In genomic region chr3:126752303-126753190, GRCh38 we compare ENCODE assay signal across 2 cellular contexts.
TF ChIP-seq lines count a peak whose summit lies in the region.

No MANE protein-coding gene starts in this region.

TF ChIP-seq in HEK293, 187 proteins besides CTCF, POLR2A, EP300 and RAD21 (continued from another document):
- TF ChIP-seq HIC1 (tag by site-specific recombination; IDR thresholded peaks at IDR 0.05): no peak
- no peak for TF ChIP-seq REPIN1 (tag by site-specific recombination; IDR thresholded peaks at IDR 0.05; ENCODE audit: low read depth)
- TF ChIP-seq IKZF3 (tag by site-specific recombination; IDR thresholded peaks at IDR 0.05): no peak
- TF ChIP-seq ZNF792 (tag by site-specific recombination; IDR thresholded peaks at IDR 0.05): no peak
- 0 out of 2 replicates have a peak, but pooled peaks have one; percentile 28 for TF ChIP-seq PATZ1 (tag by site-specific recombination; IDR thresholded peaks at IDR 0.05)
- TF ChIP-seq ZNF654 (tag by site-specific recombination; IDR thresholded peaks at IDR 0.05; ENCODE audit: low read depth): peak; percentile 79
- no peak for TF ChIP-seq MEIS1 (CRISPR knock-in tag; IDR thresholded peaks at IDR 0.05; ENCODE audit: borderline replicate concordance)
- no peak for TF ChIP-seq PRDM6 (tag by site-specific recombination; IDR thresholded peaks at IDR 0.05)
- TF ChIP-seq ZNF561 (tag by site-specific recombination; IDR thresholded peaks at IDR 0.05; ENCODE audit: borderline replicate concordance): no peak
- TF ChIP-seq ZNF24 (tag by site-specific recombination; IDR thresholded peaks at IDR 0.05): no peak
- TF ChIP-seq ZNF747 (tag by site-specific recombination; IDR thresholded peaks at IDR 0.05): no peak
- TF ChIP-seq ZNF335 (tag by site-specific recombination; conservative IDR thresholded peaks at IDR 0.05): 0 out of 2 replicates have a peak, but pooled peaks have one; percentile 58
- TF ChIP-seq ZNF610 (tag by site-specific recombination; IDR thresholded peaks at IDR 0.05; ENCODE audit: borderline replicate concordance): no peak
- no peak for TF ChIP-seq ZNF174 (tag by site-specific recombination; IDR thresholded peaks at IDR 0.05)
- TF ChIP-seq ZSCAN4 (tag by site-specific recombination; IDR thresholded peaks at IDR 0.05): no peak
- no peak for TF ChIP-seq ZNF157 (tag by site-specific recombination; IDR thresholded peaks at IDR 0.05)
- no peak for TF ChIP-seq ZSCAN23 (tag by site-specific recombination; IDR thresholded peaks at IDR 0.05)
- no peak for TF ChIP-seq GFI1B (tag by site-specific recombination; IDR thresholded peaks at IDR 0.05)
- TF ChIP-seq MZF1 (tag by site-specific recombination; IDR thresholded peaks at IDR 0.05; ENCODE audit: borderline replicate concordance): no peak
- no peak for TF ChIP-seq ZNF837 (tag by site-specific recombination; IDR thresholded peaks at IDR 0.05)
- no peak for TF ChIP-seq ZNF549 (tag by site-specific recombination; IDR thresholded peaks at IDR 0.05)
- TF ChIP-seq ZNF37A (tag by site-specific recombination; IDR thresholded peaks at IDR 0.05): no peak
- no peak for TF ChIP-seq ZNF623 (tag by site-specific recombination; IDR thresholded peaks at IDR 0.05)
- TF ChIP-seq SCRT2 (tag by site-specific recombination; IDR thresholded peaks at IDR 0.05): peak; percentile 95
- TF ChIP-seq ZSCAN30 (tag by site-specific recombination; IDR thresholded peaks at IDR 0.05): no peak
- no peak for TF ChIP-seq KLF7 (tag by site-specific recombination; IDR thresholded peaks at IDR 0.05; ENCODE audit: borderline replicate concordance)
- TF ChIP-seq GLIS1 (tag by site-specific recombination; IDR thresholded peaks at IDR 0.05): 0 out of 2 replicates have a peak, but pooled peaks have one; percentile 5
- no peak for TF ChIP-seq PRDM1 (tag by site-specific recombination; IDR thresholded peaks at IDR 0.05)
- TF ChIP-seq KLF8 (tag by site-specific recombination; IDR thresholded peaks at IDR 0.05): no peak
- no peak for TF ChIP-seq HOXD13 (CRISPR knock-in tag; IDR thresholded peaks at IDR 0.05; ENCODE audit: borderline replicate concordance)

TF ChIP-seq in HepG2, 621 proteins besides CTCF, POLR2A, EP300 and RAD21 (continued from another document and continues in another):
- TF ChIP-seq ZHX2 (IDR thresholded peaks at IDR 0.05; ENCODE audit: low read depth): no peak
- no peak for TF ChIP-seq ZHX2 (CRISPR knock-in tag; IDR thresholded peaks at IDR 0.05; ENCODE audit: borderline replicate concordance)
- TF ChIP-seq ZFX (CRISPR knock-in tag; IDR thresholded peaks at IDR 0.05; ENCODE audit: low read depth): peak; percentile 63
- TF ChIP-seq ZNF614 (CRISPR knock-in tag; IDR thresholded peaks at IDR 0.05; ENCODE audit: borderline replicate concordance): 0 out of 2 replicates have a peak, but pooled peaks have one; percentile 19
- no peak for TF ChIP-seq KDM5A (IDR thresholded peaks at IDR 0.05; ENCODE audit: borderline replicate concordance, low read length)
- no peak for TF ChIP-seq ZNF432 (CRISPR knock-in tag; IDR thresholded peaks at IDR 0.05; ENCODE audit: borderline replicate concordance)
- TF ChIP-seq NFE2L1 (CRISPR knock-in tag; IDR thresholded peaks at IDR 0.05; ENCODE audit: borderline replicate concordance): no peak
- TF ChIP-seq HMG20A (CRISPR knock-in tag; IDR thresholded peaks at IDR 0.05; ENCODE audit: borderline replicate concordance): no peak
- no peak for TF ChIP-seq ARID4A (CRISPR knock-in tag; IDR thresholded peaks at IDR 0.05; ENCODE audit: borderline replicate concordance)
- TF ChIP-seq TRAFD1 (CRISPR knock-in tag; IDR thresholded peaks at IDR 0.05; ENCODE audit: borderline replicate concordance): no peak
- no peak for TF ChIP-seq ZNF263 (CRISPR knock-in tag; IDR thresholded peaks at IDR 0.05)
- no peak for TF ChIP-seq ESRRA (CRISPR knock-in tag; IDR thresholded peaks at IDR 0.05; ENCODE audit: low read depth)
- TF ChIP-seq KLF16 (CRISPR knock-in tag; IDR thresholded peaks at IDR 0.05): 0 out of 4 replicates have a peak, but pooled peaks of 1 of the 2 experiments have one; percentile 52
- TF ChIP-seq SMC3 (IDR thresholded peaks at IDR 0.05; ENCODE audit: low read length): peak; percentile 85
- TF ChIP-seq TMF1 (CRISPR knock-in tag; IDR thresholded peaks at IDR 0.05; ENCODE audit: low read depth): no peak
- no peak for TF ChIP-seq ZNF333 (CRISPR knock-in tag; IDR thresholded peaks at IDR 0.05; ENCODE audit: borderline replicate concordance)
- no peak for TF ChIP-seq NR2F6 (IDR thresholded peaks at IDR 0.05)
- no peak for TF ChIP-seq NR2F6 (CRISPR knock-in tag; IDR thresholded peaks at IDR 0.05)
- TF ChIP-seq ZNF256 (CRISPR knock-in tag; conservative IDR thresholded peaks at IDR 0.05): no peak
- no peak for TF ChIP-seq MAF1 (CRISPR knock-in tag; IDR thresholded peaks at IDR 0.05; ENCODE audit: borderline replicate concordance)
- no peak for TF ChIP-seq PREB (CRISPR knock-in tag; IDR thresholded peaks at IDR 0.05)
- TF ChIP-seq CBX5 (CRISPR knock-in tag; IDR thresholded peaks at IDR 0.05; ENCODE audit: borderline replicate concordance): no peak; the same call in 1 of the 2 replicates
- no peak for TF ChIP-seq ZKSCAN5 (CRISPR knock-in tag; IDR thresholded peaks at IDR 0.05)
- peak; percentile 43; the same call in 1 of the 2 replicates for TF ChIP-seq IKZF5 (CRISPR knock-in tag; IDR thresholded peaks at IDR 0.05)
- TF ChIP-seq ZNF18 (CRISPR knock-in tag; IDR thresholded peaks at IDR 0.05; ENCODE audit: insufficient replicate concordance): no peak
- TF ChIP-seq XRCC5 (optimal IDR thresholded peaks at IDR 0.05; ENCODE audit: low read length): peak; percentile 79
- no peak for TF ChIP-seq DBP (CRISPR knock-in tag; IDR thresholded peaks at IDR 0.05; ENCODE audit: not compliant biosample characterization)
- no peak for TF ChIP-seq GABPA (IDR thresholded peaks at IDR 0.05; ENCODE audit: low read depth, low read length)
- no peak for TF ChIP-seq GABPA (CRISPR knock-in tag; IDR thresholded peaks at IDR 0.05; ENCODE audit: low read depth)
- no peak for TF ChIP-seq ZNF672 (CRISPR knock-in tag; IDR thresholded peaks at IDR 0.05)
- no peak for TF ChIP-seq RELA (CRISPR knock-in tag; IDR thresholded peaks at IDR 0.05)
